Comparison of ENCODE assay signal across 17 cellular contexts in genomic region chr1:110250749-110251148, GRCh38. TPM values are rescaled to one million over a fixed set of nuclear protein-coding genes. Genes with fewer than 3 reads are reported as not detected.
DNase-seq lines count a peak whose midpoint lies in the region; ATAC-seq and TF ChIP-seq lines count a peak whose summit lies in the region.
"Had no signal": no experiment of that assay in that cellular context is flagged by ENCODE, and none has a peak within 500 bp of the region (broad histone marks: within the 10 kb centered on the region; RNA-seq: fewer than 3 reads in every experiment).

No MANE protein-coding gene starts in this region.

- H3K36me3 ChIP-seq in neuronal stem cell (replicated peaks in 1 of 2; ENCODE audit: control insufficient read depth in 2 of 2, insufficient read depth in 2 of 2, low read length in 2 of 2) = no peaks in the 10 kb centered on the region
- no peaks in the 10 kb centered on the region for H3K36me3 ChIP-seq in esophagus muscularis mucosa
- H3K36me3 ChIP-seq: HAP-1 had no signal

- H3K4me3 ChIP-seq in coronary artery (no peak overlapping the region), neuronal stem cell (ENCODE audit: low read length in 2 of 2) (no peak overlapping the region), esophagus muscularis mucosa (no peak overlapping the region)
- H3K4me3 ChIP-seq: GM23338, HAP-1 had no signal

- H2AK5ac ChIP-seq in neuronal stem cell (ENCODE audit: low read depth, low read length) = no peak overlapping the region

- H3K9me3 Mint-ChIP-seq in stimulated activated naive CD8-positive, alpha-beta T cell treated with anti-CD3 and anti-CD28 coated beads, Interleukin-15, amount 100 ng/mL, for 72 hours = peaks cover 0 to 7% of the 10 kb centered on the region in 2 donors
- H3K9me3 Mint-ChIP-seq in chondrocyte (ENCODE audit: low read depth) = no peaks in the 10 kb centered on the region
- H3K9me3 Mint-ChIP-seq: CD4-positive, alpha-beta memory T cell; GM23338; HFFc6 had no signal

- peak overlapping the region; percentile 45 to 47 for H3K27ac Mint-ChIP-seq in stimulated activated naive CD8-positive, alpha-beta T cell treated with anti-CD3 and anti-CD28 coated beads, Interleukin-15, amount 100 ng/mL, for 72 hours
- no peak overlapping the region for H3K27ac Mint-ChIP-seq in chondrocyte (ENCODE audit: unreplicated experiment)
- H3K27ac Mint-ChIP-seq: CD4-positive, alpha-beta memory T cell; GM23338; HFFc6 had no signal

- no peak overlapping the region for H3K4me2 ChIP-seq in neuronal stem cell (ENCODE audit: insufficient read depth, low read length, poor library complexity, severe bottlenecking)
- H3K4me2 ChIP-seq: GM23338 had no signal

- H2BK15ac ChIP-seq in neuronal stem cell (ENCODE audit: low read length) = no peak overlapping the region

- no peak overlapping the region for H2BK120ac ChIP-seq in neuronal stem cell (ENCODE audit: low read depth, low read length)

- no peak for TF ChIP-seq POLR2A in esophagus muscularis mucosa (IDR thresholded peaks at IDR 0.05; ENCODE audit: low read depth)

- H3K79me1 ChIP-seq in neuronal stem cell (ENCODE audit: low read depth, low read length) = no peaks in the 10 kb centered on the region

- peaks cover 4 to 12% of the 10 kb centered on the region in 2 donors for H3K4me1 ChIP-seq in neuronal stem cell (ENCODE audit: control insufficient read depth in 2 of 2, insufficient read depth in 1 of 2, low read depth in 1 of 2, low read length in 2 of 2)
- no peaks in the 10 kb centered on the region for H3K4me1 ChIP-seq in esophagus muscularis mucosa
- H3K4me1 ChIP-seq: HAP-1 had no signal

- H3K23ac ChIP-seq in neuronal stem cell (ENCODE audit: low read depth, low read length, poor library complexity) = peak overlapping the region; percentile 45

- no peak overlapping the region for H3K9ac ChIP-seq in neuronal stem cell (ENCODE audit: low read depth, low read length, poor library complexity)

- H3K27me3 Mint-ChIP-seq in stimulated activated naive CD8-positive, alpha-beta T cell treated with anti-CD3 and anti-CD28 coated beads, Interleukin-15, amount 100 ng/mL, for 72 hours = no peaks in the 10 kb centered on the region
- H3K27me3 Mint-ChIP-seq in chondrocyte (ENCODE audit: low read depth) = peaks cover 16% of the 10 kb centered on the region

- no peak overlapping the region for H3K4me3 Mint-ChIP-seq in stimulated activated naive CD8-positive, alpha-beta T cell treated with anti-CD3 and anti-CD28 coated beads, Interleukin-15, amount 100 ng/mL, for 72 hours
- no peak overlapping the region for H3K4me3 Mint-ChIP-seq in chondrocyte (ENCODE audit: unreplicated experiment)
- H3K4me3 Mint-ChIP-seq: CD4-positive, alpha-beta memory T cell; GM23338; HFFc6 had no signal

- WGBS in neuronal stem cell (ENCODE audit: extremely low coverage in 2 of 2, insufficient read length in 2 of 2, insufficient replicate concordance in 1 of 2), 2 donors = no CpG with 5 or more reads among the region's 2 CpGs
- 84% methylated on average over 1 of the region's 2 CpGs for WGBS in esophagus muscularis mucosa

- no peak overlapping the region for H3K4ac ChIP-seq in neuronal stem cell (ENCODE audit: low read length)

- intact Hi-C loops in esophagus muscularis mucosa (cut with DNase I) = no loop called here

- H3K27ac ChIP-seq in coronary artery (no peak overlapping the region), neuronal stem cell (replicated peaks; ENCODE audit: low read length) (no peak overlapping the region), esophagus muscularis mucosa (replicated peaks in 1 of 4) (no peak overlapping the region)

- no peak overlapping the region for H2AFZ ChIP-seq in neuronal stem cell (ENCODE audit: low read length)
- H2AFZ ChIP-seq: GM23338 had no signal

- no peak for DNase-seq in stimulated activated naive CD8-positive, alpha-beta T cell treated with anti-CD3 and anti-CD28 coated beads, Interleukin-15, amount 100 ng/mL, for 72 hours
- DNase-seq in stimulated activated naive CD8-positive, alpha-beta T cell treated with anti-CD3 and anti-CD28 coated beads, Interleukin-15, Interleukin-2, amounts not matched to agents 100 U/mL and 50 U/mL, for 24 hours = no peak
- DNase-seq in coronary artery (ENCODE audit: low spot score) (peak; percentile 55), neuronal stem cell (ENCODE audit: low spot score) (no peak), NCI-H1092 treated with DMSO at 0.1 percent for 48 hours (lab: John Stamatoyannopoulos, UW) (no peak), esophagus muscularis mucosa (ENCODE audit: extremely low spot score) (no peak), chondrocyte (ENCODE audit: low spot score) (no peak)
- DNase-seq: C1 segment of cervical spinal cord; Calu3; CD4-positive, alpha-beta memory T cell; COR-L47; DMS53; DMS79 treated with DMSO at 0.1 percent for 48 hours; GF-D8; HFFc6 had no signal

- no peak overlapping the region for H3K14ac ChIP-seq in neuronal stem cell (ENCODE audit: low read length)

- H2BK5ac ChIP-seq in neuronal stem cell (ENCODE audit: low read length) = no peak overlapping the region

- no peaks in the 10 kb centered on the region for H3K36me3 Mint-ChIP-seq in chondrocyte (ENCODE audit: low read depth)

- H3K27me3 ChIP-seq in neuronal stem cell (ENCODE audit: control insufficient read depth in 3 of 3, insufficient read depth in 3 of 3, low read depth in 1 of 3, low read length in 3 of 3) = peaks cover 0 to 10% (median 0%) of the 10 kb centered on the region in 3 experiments
- no peaks in the 10 kb centered on the region for H3K27me3 ChIP-seq in esophagus muscularis mucosa

- TF ChIP-seq CTCF in coronary artery (IDR thresholded peaks at IDR 0.05) (no peak), esophagus muscularis mucosa (IDR thresholded peaks at IDR 0.05) (no peak), chondrocyte (IDR thresholded peaks at IDR 0.05) (no peak)

- ATAC-seq in stimulated activated naive CD8-positive, alpha-beta T cell treated with anti-CD3 and anti-CD28 coated beads, Interleukin-15, amount 100 ng/mL, for 72 hours = no peak
- ATAC-seq in stimulated activated naive CD8-positive, alpha-beta T cell treated with anti-CD3 and anti-CD28 coated beads, Interleukin-15, Interleukin-2, amounts not matched to agents 100 U/mL and 50 U/mL, for 24 hours = no peak
- ATAC-seq: GM23338 had no signal

- no peak for TF ChIP-seq EP300 in esophagus muscularis mucosa (IDR thresholded peaks at IDR 0.05)

- no peaks in the 10 kb centered on the region for H3K9me3 ChIP-seq in neuronal stem cell (replicated peaks in 1 of 2; ENCODE audit: control insufficient read depth in 2 of 2, insufficient read depth in 1 of 2, low read depth in 1 of 2, low read length in 2 of 2)
- H3K9me3 ChIP-seq in esophagus muscularis mucosa = no peaks in the 10 kb centered on the region
- H3K9me3 ChIP-seq: HAP-1 had no signal

- H2BK12ac ChIP-seq in neuronal stem cell (ENCODE audit: low read length) = no peak overlapping the region

- no peaks in the 10 kb centered on the region for H3K4me1 Mint-ChIP-seq in stimulated activated naive CD8-positive, alpha-beta T cell treated with anti-CD3 and anti-CD28 coated beads, Interleukin-15, amount 100 ng/mL, for 72 hours
- H3K4me1 Mint-ChIP-seq in chondrocyte (ENCODE audit: low read depth) = no peaks in the 10 kb centered on the region

- no peak overlapping the region for H4K8ac ChIP-seq in neuronal stem cell (ENCODE audit: low read depth, low read length)

- H3K18ac ChIP-seq in neuronal stem cell (ENCODE audit: low read length) = no peak overlapping the region

- no peak overlapping the region for H4K91ac ChIP-seq in neuronal stem cell (ENCODE audit: low read depth, low read length, poor library complexity)

RNA-seq across cellular contexts. Expression of gene KCNC4, which starts 40.6 kb away (rescaled TPM):
- 3.3 TPM for polyA plus RNA-seq in neuronal stem cell (2013, experiment 1 of 2)
- polyA plus RNA-seq in neuronal stem cell (2013, experiment 2 of 2) = 3.2 TPM
- 10 to 100 TPM in 2 of 4 donors, 1 to 10 TPM in 2; 4.6 to 18.0 (median 9.7) TPM for total RNA-seq in esophagus muscularis mucosa
- total RNA-seq in chondrocyte = 2.7 to 5.2 TPM (median 3.2 TPM) in 3 replicates
